8 cellular contexts compared by ENCODE assay signal in genomic region chr2:133421516-133422324, GRCh38.
DNase-seq lines count a peak whose midpoint lies in the region; ATAC-seq and FAIRE-seq lines count a peak whose summit lies in the region.

No MANE protein-coding gene starts in this region.

- DNase-seq in NCI-H526 (lab: John Stamatoyannopoulos, UW) (peak; percentile 21 to 61), SW 1271 (lab: John Stamatoyannopoulos, UW) (no peak), cortex of kidney (lab: John Stamatoyannopoulos, UW) (no peak), SIG-M5 (lab: John Stamatoyannopoulos, UW) (no peak)
- no peak for DNase-seq in activated CD4-positive, alpha-beta T cell treated with anti-CD3 and anti-CD28 coated beads, Interleukin-2, amount 50 U/mL, for 48 hours

- ATAC-seq in GM18502 (IDR thresholded peaks at IDR 0.05; ENCODE audit: poor library complexity, unreplicated experiment) (peak; percentile 87), HG02759 (IDR thresholded peaks at IDR 0.05; ENCODE audit: unreplicated experiment) (peak; percentile 95)

- FAIRE-seq in islet of Langerhans (lab: Jason Lieb, UNC): peak; percentile 77

Comparison
In these comparisons a context has a peak if more than half of its experiments do, and no peak if none do; other contexts are left out.
1. DNase-seq: peak in NCI-H526 (2 of 2); none in activated CD4-positive, alpha-beta T cell treated with anti-CD3 and anti-CD28 coated beads, Interleukin-2, amount 50 U/mL, for 48 hours (0 of 2), SW 1271 (0 of 2), cortex of kidney (single experiment) and SIG-M5 (single experiment).